Comparison of ENCODE assay signal across 14 cellular contexts in the genomic region with DNA sequence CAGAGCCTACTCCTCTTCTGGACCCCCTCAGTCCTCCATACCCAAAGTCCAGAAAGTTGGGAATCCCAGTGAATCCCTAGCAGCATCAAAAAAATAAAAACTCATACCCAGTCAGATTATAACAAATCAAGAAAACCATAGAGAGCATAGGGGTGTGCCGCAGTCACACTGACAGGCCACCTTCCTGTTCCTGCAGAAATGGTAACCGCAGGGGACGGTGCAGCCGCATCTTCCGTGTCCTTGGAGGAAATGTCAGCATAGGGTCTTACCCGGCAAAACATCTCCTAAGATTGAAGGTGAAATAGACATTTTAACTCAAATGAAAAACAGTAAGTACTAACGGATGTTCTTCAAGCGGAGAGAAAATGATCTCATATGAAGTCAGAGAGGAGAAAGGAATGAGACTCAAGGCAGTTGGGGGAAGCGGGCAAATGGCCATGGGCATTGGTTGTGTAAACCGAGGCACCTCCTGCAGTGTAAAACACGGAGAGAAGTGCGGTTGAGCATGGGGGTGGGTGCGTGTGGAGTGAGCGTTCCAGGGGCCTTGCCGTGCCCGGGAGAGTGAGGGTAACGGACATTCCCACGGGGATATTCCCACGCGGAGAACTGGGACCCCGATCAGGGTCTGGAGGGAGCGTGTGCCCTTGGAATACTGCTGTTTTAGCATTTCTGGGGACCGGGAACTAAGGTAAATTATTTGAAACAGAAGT.
"Had no signal": no experiment of that assay in that cellular context is flagged by ENCODE, and none has a peak within 500 bp of the region (broad histone marks: within the 10 kb centered on the region; RNA-seq: fewer than 3 reads in every experiment).

No MANE protein-coding gene starts in this region.

- H3K4me3 ChIP-seq: cardiac muscle cell, colonic mucosa, gastroesophageal sphincter, hepatocyte, thyroid gland had no signal

- H3K27ac ChIP-seq: cardiac muscle cell, colonic mucosa, gastroesophageal sphincter, hepatocyte, thyroid gland had no signal

- H3K36me3 ChIP-seq: cardiac muscle cell, colonic mucosa, thyroid gland had no signal

- H3K4me1 Mint-ChIP-seq: activated B cell treated with CpG ODN at 0.5 μM for 24 hours; activated CD4-positive, alpha-beta T cell treated with anti-CD3 and anti-CD28 coated beads, Interleukin-2, amount 10 ng/mL, durations not matched to agents 24 days and 14 days had no signal

- H3K27me3 ChIP-seq: cardiac muscle cell, colonic mucosa, gastroesophageal sphincter, hepatocyte, thyroid gland had no signal

- DNase-seq: activated B cell treated with CpG ODN at 0.5 μM for 24 hours; activated CD4-positive, alpha-beta T cell treated with anti-CD3 and anti-CD28 coated beads, Interleukin-2, amount 10 ng/mL, durations not matched to agents 24 days and 14 days; activated CD8-positive, alpha-beta memory T cell treated with anti-CD3 and anti-CD28 coated beads for 24 hours; colonic mucosa; effector memory CD8-positive, alpha-beta T cell; kidney glomerular epithelial cell; stimulated activated CD4-positive, alpha-beta T cell treated with anti-CD3 and anti-CD28 coated beads, Interleukin-15, amount 100 ng/mL, for 24 hours; stimulated activated CD4-positive, alpha-beta T cell treated with anti-CD3 and anti-CD28 coated beads, Interleukin-4, amount 100 ng/mL, for 24 hours; thyroid gland had no signal

- H3K4me1 ChIP-seq: colonic mucosa, thyroid gland had no signal

- H3K27ac Mint-ChIP-seq: activated B cell treated with CpG ODN at 0.5 μM for 24 hours; activated CD4-positive, alpha-beta T cell treated with anti-CD3 and anti-CD28 coated beads, Interleukin-2, amount 10 ng/mL, durations not matched to agents 24 days and 14 days; effector memory CD8-positive, alpha-beta T cell; nephron had no signal

- H3K9me3 Mint-ChIP-seq: activated B cell treated with CpG ODN at 0.5 μM for 24 hours; activated CD4-positive, alpha-beta T cell treated with anti-CD3 and anti-CD28 coated beads, Interleukin-2, amount 10 ng/mL, durations not matched to agents 24 days and 14 days; effector memory CD8-positive, alpha-beta T cell; nephron had no signal

- H3K4me3 Mint-ChIP-seq: activated B cell treated with CpG ODN at 0.5 μM for 24 hours; activated CD4-positive, alpha-beta T cell treated with anti-CD3 and anti-CD28 coated beads, Interleukin-2, amount 10 ng/mL, durations not matched to agents 24 days and 14 days; effector memory CD8-positive, alpha-beta T cell; nephron had no signal

- H3K9me3 ChIP-seq: colonic mucosa, gastroesophageal sphincter, thyroid gland had no signal

- H3K27me3 Mint-ChIP-seq: activated B cell treated with CpG ODN at 0.5 μM for 24 hours; activated CD4-positive, alpha-beta T cell treated with anti-CD3 and anti-CD28 coated beads, Interleukin-2, amount 10 ng/mL, durations not matched to agents 24 days and 14 days; effector memory CD8-positive, alpha-beta T cell had no signal

- ATAC-seq: effector memory CD8-positive, alpha-beta T cell; gastroesophageal sphincter; SK-N-SH treated with all-trans-retinoic acid at 6 μM for 48 hours had no signal
